ENCODE assay signal across 10 cellular contexts in genomic region chr17:83195330-83196087, GRCh38.
A peak's percentile ranks its signal among the peaks of the same experiment; 100 is the strongest.
DNase-seq lines count a peak whose midpoint lies in the region; ATAC-seq and TF ChIP-seq lines count a peak whose summit lies in the region.
"Had no signal": no experiment of that assay in that cellular context is flagged by ENCODE, and none has a peak within 500 bp of the region (broad histone marks: within the 10 kb centered on the region; RNA-seq: fewer than 3 reads in every experiment).

No MANE protein-coding gene starts in this region.

- peak; percentile 63 for ATAC-seq in sciatic nerve
- ATAC-seq in GM21447 (IDR thresholded peaks at IDR 0.05; ENCODE audit: unreplicated experiment) = no peak
- no peak for ATAC-seq in HG03095 (IDR thresholded peaks at IDR 0.05; ENCODE audit: unreplicated experiment)

- peak overlapping the region; percentile 46 for H3K27ac ChIP-seq in SJSA1

- H3K27ac Mint-ChIP-seq in CD14-positive monocyte = peak overlapping the region in 5 of 7 donors; percentile 24 to 86 (median 73)

- H3K9me3 Mint-ChIP-seq in CD14-positive monocyte = peaks cover 0 to 3% (median 0%) of the 10 kb centered on the region in 7 donors

- H3K4me3 Mint-ChIP-seq in CD14-positive monocyte = peak overlapping the region in 1 of 2 donors; percentile 54

- peaks cover 0 to 3% of the 10 kb centered on the region in 2 donors for H3K36me3 Mint-ChIP-seq in CD14-positive monocyte

- intact Hi-C loops in CD14-positive monocyte (cut with micrococcal nuclease) (no loop called here), sciatic nerve (cut with DNase I) (no loop called here)

- peaks cover 11% of the 10 kb centered on the region for H3K9me3 ChIP-seq in SJSA1 (replicated peaks)

- peak; percentile 42 for DNase-seq in CD14-positive monocyte (ENCODE audit: low spot score)
- DNase-seq in SJSA1 (ENCODE audit: low read depth in 1 of 2, low spot score in 2 of 2) = peak; percentile 69 to 80
- peak; percentile 51 to 73 for DNase-seq in foreskin fibroblast
- peak; percentile 79 for DNase-seq in sciatic nerve (ENCODE audit: low spot score)
- DNase-seq in Kasumi-1 (lab: John Stamatoyannopoulos, UW) = no peak
- DNase-seq in NCI-H69 (lab: John Stamatoyannopoulos, UW) = no peak
- DNase-seq: GDM1, NCI-H2171 had no signal

- H3K27me3 ChIP-seq in SJSA1 (replicated peaks) = no peaks in the 10 kb centered on the region

- H3K4me3 ChIP-seq in SJSA1 (no peak overlapping the region), foreskin fibroblast (ENCODE audit: low read depth in 1 of 2, low read length in 2 of 2) (no peak overlapping the region)

- peaks cover 61% of the 10 kb centered on the region for H3K4me1 Mint-ChIP-seq in CD14-positive monocyte

- TF ChIP-seq CTCF in CD14-positive monocyte (IDR thresholded peaks at IDR 0.05) (no peak), foreskin fibroblast (IDR thresholded peaks at IDR 0.05; ENCODE audit: low read depth, low read length) (peak; percentile 9)

- H3K27me3 Mint-ChIP-seq in CD14-positive monocyte (ENCODE audit: low read depth in 3 of 3) = peaks cover 0 to 7% (median 6%) of the 10 kb centered on the region in 3 donors

- H3K4me1 ChIP-seq in SJSA1 (replicated peaks) = peaks cover 45% of the 10 kb centered on the region

- no peaks in the 10 kb centered on the region for H3K36me3 ChIP-seq in SJSA1

Comparison
In these comparisons a context has a peak if more than half of its experiments do, and no peak if none do; other contexts are left out.
1. DNase-seq: peak in CD14-positive monocyte (single experiment), SJSA1 (2 of 2), foreskin fibroblast (2 of 2) and sciatic nerve (single experiment); none in Kasumi-1 (0 of 2) and NCI-H69 (single experiment).